In genomic region chr1:53198241-53198651, GRCh38 we compare ENCODE assay signal across 11 cellular contexts. TPM values are rescaled to one million over a fixed set of nuclear protein-coding genes. Genes with fewer than 3 reads are reported as not detected.
DNase-seq lines count a peak whose midpoint lies in the region; ATAC-seq, FAIRE-seq and TF ChIP-seq lines count a peak whose summit lies in the region.
"Had no signal": no experiment of that assay in that cellular context is flagged by ENCODE, and none has a peak within 500 bp of the region (broad histone marks: within the 10 kb centered on the region; RNA-seq: fewer than 3 reads in every experiment).

No MANE protein-coding gene starts in this region.

- DNase-seq in coronary artery (ENCODE audit: low spot score) (no peak), mucosa of descending colon (peak in 1 of 3 donors; percentile 67), NCI-H69 (lab: John Stamatoyannopoulos, UW) (no peak), GM12892 (ENCODE audit: insufficient read length) (no peak), NCI-H345 (lab: John Stamatoyannopoulos, UW) (no peak)

- H3K27ac ChIP-seq in ACC112 (ENCODE audit: low read depth, low read length) = peak overlapping the region; percentile 35; the same call in 1 of the 2 replicates
- H3K27ac ChIP-seq in HUES64 (ENCODE audit: low read depth, low read length) = no peak overlapping the region
- H3K27ac ChIP-seq in coronary artery = peak overlapping the region; percentile 59 to 94

- no peak overlapping the region for H3K9ac ChIP-seq in HUES64 (ENCODE audit: low read depth, low read length)

- ATAC-seq in mucosa of descending colon (peak; percentile 47), HG02571 (IDR thresholded peaks at IDR 0.05; ENCODE audit: unreplicated experiment) (no peak)

- H3K4me3 ChIP-seq in ACC112 (ENCODE audit: low read depth, low read length) = peak overlapping the region; percentile 92
- H3K4me3 ChIP-seq in HUES64 (ENCODE audit: low read length) = 0 out of 2 replicates have a peak overlapping the region, but pooled peaks have one; percentile 94
- H3K4me3 ChIP-seq in coronary artery = peak overlapping the region; percentile 98
- H3K4me3 ChIP-seq in mucosa of descending colon = no peak overlapping the region

- intact Hi-C loops in mucosa of descending colon (cut with DNase I, micrococcal nuclease) = no loop called here

- H3K9me3 ChIP-seq in HUES64 (ENCODE audit: insufficient read depth, low read depth, low read length) = no peaks in the 10 kb centered on the region
- H3K9me3 ChIP-seq in mucosa of descending colon = no peaks in the 10 kb centered on the region

- no peak for FAIRE-seq in GM12892 (lab: Jason Lieb, UNC)
- FAIRE-seq: G401.6 had no signal

- no peak overlapping the region for H2AFZ ChIP-seq in ACC112 (ENCODE audit: low read length, unreplicated experiment)

- H3K36me3 ChIP-seq in ACC112 (ENCODE audit: insufficient read depth, low read length) = peaks cover 17% of the 10 kb centered on the region
- H3K36me3 ChIP-seq in HUES64 (ENCODE audit: insufficient read depth, low read length) = peaks cover 28% of the 10 kb centered on the region
- no peaks in the 10 kb centered on the region for H3K36me3 ChIP-seq in mucosa of descending colon (ENCODE audit: low read depth)

- WGBS in HUES64 = 90% methylated on average over 4 of the region's 4 CpGs

- H3K79me2 ChIP-seq in ACC112 (ENCODE audit: control insufficient read depth, insufficient read depth, low read length, unreplicated experiment) = peaks cover 18% of the 10 kb centered on the region

- TF ChIP-seq CTCF in coronary artery (IDR thresholded peaks at IDR 0.05) (no peak), mucosa of descending colon (IDR thresholded peaks at IDR 0.05) (no peak)

- H3K4me1 ChIP-seq in ACC112 (ENCODE audit: control insufficient read depth, insufficient read depth, low read length, unreplicated experiment) = peaks cover 22% of the 10 kb centered on the region
- peaks cover 10% of the 10 kb centered on the region for H3K4me1 ChIP-seq in HUES64 (ENCODE audit: insufficient read depth, low read length)
- H3K4me1 ChIP-seq in mucosa of descending colon (ENCODE audit: low read depth) = peaks cover 13% of the 10 kb centered on the region

- H3K27me3 ChIP-seq in ACC112 (ENCODE audit: insufficient read depth, low read length) (no peaks in the 10 kb centered on the region), HUES64 (ENCODE audit: insufficient read depth, low read length) (peaks cover 12% of the 10 kb centered on the region)

- TF ChIP-seq POLR2A in GM12892 (IDR thresholded peaks at IDR 0.05; ENCODE audit: low read depth, low read length) = no peak

RNA-seq across cellular contexts. Expression of gene CPT2, which starts 1.6 kb away (rescaled TPM):
- 21.3 TPM for polyA plus RNA-seq in HUES64 (2013, experiment 1 of 2)
- 24.3 TPM for polyA plus RNA-seq in HUES64 (2013, experiment 2 of 2)
- total RNA-seq in mucosa of descending colon = 10 to 100 TPM; 30.1 to 75.3 (median 52.3) TPM
- polyA plus RNA-seq in GM12892 (2012; ENCODE audit: missing spikeins) = 19.3 TPM

RNA-seq across cellular contexts. Expression of gene CZIB, which starts 22.2 kb away (rescaled TPM):
- polyA plus RNA-seq in HUES64 (2013, experiment 1 of 2) = 44.3 TPM
- 47.2 TPM for polyA plus RNA-seq in HUES64 (2013, experiment 2 of 2)
- 10 to 100 TPM; 38.1 to 65.7 (median 40.6) TPM for total RNA-seq in mucosa of descending colon
- 41.5 TPM for polyA plus RNA-seq in GM12892 (2012; ENCODE audit: missing spikeins)

RNA-seq across cellular contexts. Expression of gene MAGOH, which starts 40.1 kb away (rescaled TPM):
- polyA plus RNA-seq in HUES64 (2013, experiment 1 of 2) = 93.2 TPM
- polyA plus RNA-seq in HUES64 (2013, experiment 2 of 2) = 101 TPM
- total RNA-seq in mucosa of descending colon = 10 to 100 TPM; 30.3 to 36.3 (median 34.9) TPM
- polyA plus RNA-seq in GM12892 (2012; ENCODE audit: missing spikeins) = 104 TPM

RNA-seq across cellular contexts. Expression of gene SLC1A7, which starts 55.8 kb away (rescaled TPM):
- not detected for polyA plus RNA-seq in HUES64 (2013, experiment 1 of 2)
- polyA plus RNA-seq in HUES64 (2013, experiment 2 of 2) = not detected
- total RNA-seq in mucosa of descending colon = under 1 TPM; 0.72 to 0.98 (median 0.93) TPM
- polyA plus RNA-seq in GM12892 (2012; ENCODE audit: missing spikeins) = not detected
- total RNA-seq: glomerular endothelial cell; T-helper 1 cell treated with Interleukin-12 subunit alpha and Interleukin-12 subunit beta and Interleukin-4 antibody, amounts not matched to agents 30 ng/mL and 1 ng/mL, for 36 hours had no signal
